Comparison of ENCODE assay signal across 1 cellular context in genomic region chr12:56116267-56117081, GRCh38.
TF ChIP-seq lines count a peak whose summit lies in the region.

Gene RPL41, plus strand, starts transcription at chr12:56116633.

TF ChIP-seq in K562, 482 proteins besides CTCF, POLR2A, EP300 and RAD21 (continued from another document):
- TF ChIP-seq AFF1 (IDR thresholded peaks at IDR 0.05; ENCODE audit: low read depth in 1 of 2, partially characterized antibody in 2 of 2): peak; percentile 86
- no peak for TF ChIP-seq NR1H2 (CRISPR knock-in tag; IDR thresholded peaks at IDR 0.05)
- peak; percentile 70 for TF ChIP-seq NKRF (IDR thresholded peaks at IDR 0.05; ENCODE audit: borderline replicate concordance)
- no peak for TF ChIP-seq ZNF134 (CRISPR knock-in tag; conservative IDR thresholded peaks at IDR 0.05)
- peak; percentile 45; the same call in 1 of the 2 replicates for TF ChIP-seq ATF1 (CRISPR knock-in tag; IDR thresholded peaks at IDR 0.05)
- peak; percentile 98 for TF ChIP-seq ATF1 (tag; IDR thresholded peaks at IDR 0.05)
- TF ChIP-seq E2F6 (IDR thresholded peaks at IDR 0.05; ENCODE audit: borderline replicate concordance in 1 of 2, extremely low read depth in 1 of 2, insufficient read depth in 1 of 2, insufficient read length in 1 of 2, low read depth in 1 of 2, low read length in 1 of 2, poor library complexity in 1 of 2, severe bottlenecking in 1 of 2): peak; percentile 21 to 27
- TF ChIP-seq ZNF830 (CRISPR knock-in tag; IDR thresholded peaks at IDR 0.05): peak; percentile 40; the same call in 1 of the 2 replicates
- TF ChIP-seq PCBP1 (IDR thresholded peaks at IDR 0.05; ENCODE audit: low read depth, low read length, poor library complexity, severe bottlenecking): no peak
- TF ChIP-seq PBX2 (CRISPR knock-in tag; IDR thresholded peaks at IDR 0.05; ENCODE audit: low read depth): no peak
- no peak for TF ChIP-seq PBX2 (tag; conservative IDR thresholded peaks at IDR 0.05; ENCODE audit: low read depth)
- peak; percentile 55 to 72 for TF ChIP-seq SIX5 (IDR thresholded peaks at IDR 0.05; ENCODE audit: borderline replicate concordance in 1 of 2, insufficient read depth in 1 of 2, low read depth in 1 of 2, low read length in 2 of 2)
- peak; percentile 99 for TF ChIP-seq TAF7 (tag; IDR thresholded peaks at IDR 0.05)
- TF ChIP-seq PML (IDR thresholded peaks at IDR 0.05; ENCODE audit: low read length): peak; percentile 97
- TF ChIP-seq PRMT5 (CRISPR knock-in tag; IDR thresholded peaks at IDR 0.05): no peak
- no peak for TF ChIP-seq NFXL1 (CRISPR knock-in tag; IDR thresholded peaks at IDR 0.05)
- TF ChIP-seq KLF10 (CRISPR knock-in tag; IDR thresholded peaks at IDR 0.05): no peak
- TF ChIP-seq ZC3H11A (IDR thresholded peaks at IDR 0.05; ENCODE audit: low read depth, low read length): no peak
- TF ChIP-seq NELFE (IDR thresholded peaks at IDR 0.05; ENCODE audit: insufficient read depth, insufficient read length): peak; percentile 55
- TF ChIP-seq RFX1 (IDR thresholded peaks at IDR 0.05): 0 out of 2 replicates have a peak, but pooled peaks have one; percentile 8
- peak; percentile 100 for TF ChIP-seq BRD9 (IDR thresholded peaks at IDR 0.05; ENCODE audit: low read depth, partially characterized antibody)
- peak in 1 of 2 experiments; percentile 78; a peak in 2 of 4 replicates for TF ChIP-seq ZNF639 (CRISPR knock-in tag; conservative IDR thresholded peaks at IDR 0.05 in 1 of 2, IDR thresholded peaks at IDR 0.05 in 1 of 2)
- TF ChIP-seq CLOCK (CRISPR knock-in tag; IDR thresholded peaks at IDR 0.05; ENCODE audit: borderline replicate concordance): no peak
- no peak for TF ChIP-seq ZNF644 (tag; IDR thresholded peaks at IDR 0.05; ENCODE audit: low read depth)
- peak; percentile 84 for TF ChIP-seq PRDM10 (IDR thresholded peaks at IDR 0.05; ENCODE audit: partially characterized antibody)
- peak in 2 of 3 experiments; percentile 38 to 95; a peak in 3 of 6 replicates for TF ChIP-seq ZBTB11 (CRISPR knock-in tag; IDR thresholded peaks at IDR 0.05)
- TF ChIP-seq TRIM24 (IDR thresholded peaks at IDR 0.05): peak in 1 of 2 experiments; percentile 24; a peak in 2 of 4 replicates
- 0 out of 2 replicates have a peak, but pooled peaks have one; percentile 13 for TF ChIP-seq SMARCE1 (IDR thresholded peaks at IDR 0.05)
- peak; percentile 69 for TF ChIP-seq ZNF764 (CRISPR knock-in tag; IDR thresholded peaks at IDR 0.05; ENCODE audit: low read depth)
